Comparison of ENCODE assay signal across 15 cellular contexts in the genomic region with DNA sequence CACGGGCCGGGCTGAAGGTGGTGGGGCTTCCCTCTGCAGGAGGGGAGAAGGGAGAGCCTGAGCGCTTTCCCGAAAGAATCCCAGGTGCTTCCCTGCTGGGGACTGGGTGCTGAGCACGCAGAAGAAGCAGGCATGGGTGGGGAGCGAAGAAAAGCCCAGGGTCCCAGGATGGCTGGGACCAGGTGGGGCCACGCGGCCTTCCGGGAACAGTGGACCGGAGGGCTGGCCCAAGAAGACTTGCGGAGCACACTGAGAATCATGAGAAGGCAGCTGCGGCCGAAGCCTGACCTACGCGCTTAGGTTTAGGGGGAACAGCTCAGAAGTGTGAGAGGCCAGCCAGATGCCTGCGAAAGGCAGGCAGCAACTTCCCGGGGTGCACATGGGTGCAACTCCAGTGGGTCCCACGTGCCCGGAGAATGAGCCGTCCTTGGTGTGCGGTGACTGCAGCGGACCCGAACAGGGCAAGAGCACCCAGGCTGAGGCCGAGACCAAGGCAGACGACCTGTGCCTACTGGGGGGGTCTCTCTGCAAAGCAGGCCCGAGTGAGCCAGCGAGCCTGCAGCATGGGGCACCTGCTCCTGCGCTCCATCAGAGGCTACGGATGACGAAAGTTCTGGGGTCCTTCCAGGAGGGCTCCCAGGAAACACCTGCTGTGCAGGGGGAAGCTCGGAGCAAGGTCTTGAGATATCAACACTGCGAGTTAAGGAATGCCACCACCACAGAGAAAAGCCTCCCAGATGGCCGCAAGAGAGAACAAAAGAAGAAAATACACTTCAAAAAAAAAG. TPM values are rescaled to one million over a fixed set of nuclear protein-coding genes. Genes with fewer than 3 reads are reported as not detected.
A peak's percentile ranks its signal among the peaks of the same experiment; 100 is the strongest.
DNase-seq lines count a peak whose midpoint lies in the region; ATAC-seq and TF ChIP-seq lines count a peak whose summit lies in the region.
"Had no signal": no experiment of that assay in that cellular context is flagged by ENCODE, and none has a peak within 500 bp of the region (broad histone marks: within the 10 kb centered on the region; RNA-seq: fewer than 3 reads in every experiment).

No MANE protein-coding gene starts in this region.

- no peak overlapping the region for H3K18ac ChIP-seq in mesenchymal stem cell (ENCODE audit: low read depth in 1 of 2, low read length in 2 of 2)

- H3K4me3 ChIP-seq in mesenchymal stem cell (ENCODE audit: insufficient read depth in 1 of 2, low read depth in 1 of 2, low read length in 2 of 2) (no peak overlapping the region), transverse colon (no peak overlapping the region)
- H3K4me3 ChIP-seq: A549 had no signal

- H3K27ac Mint-ChIP-seq in WTC11: 0 out of 2 replicates have a peak overlapping the region, but pooled peaks have one; percentile 29

- H2BK12ac ChIP-seq in mesenchymal stem cell (ENCODE audit: low read length in 2 of 2): no peak overlapping the region

- H3K36me3 ChIP-seq in mesenchymal stem cell (ENCODE audit: control insufficient read depth in 1 of 2, insufficient read depth in 2 of 2, low read depth in 1 of 2, low read length in 2 of 2) (peaks cover 37 to 86% of the 10 kb centered on the region in 2 experiments), transverse colon (peaks cover 0 to 16% (median 3%) of the 10 kb centered on the region in 4 donors)

- H3K27ac ChIP-seq in mesenchymal stem cell (ENCODE audit: low read length, poor library complexity, severe bottlenecking) (no peak overlapping the region), transverse colon (no peak overlapping the region)
- H3K27ac ChIP-seq: A549, KMS-11 had no signal

- no peaks in the 10 kb centered on the region for H3K27me3 Mint-ChIP-seq in WTC11 (ENCODE audit: low read depth)
- H3K27me3 Mint-ChIP-seq: CD4-positive, alpha-beta memory T cell had no signal

- no peak overlapping the region for H3K4me3 Mint-ChIP-seq in WTC11
- H3K4me3 Mint-ChIP-seq: CD4-positive, alpha-beta memory T cell had no signal

- intact Hi-C loops in Right ventricle myocardium superior (cut with DNase I): no loop called here
- intact Hi-C loops in left ventricle myocardium superior (cut with micrococcal nuclease): no loop called here
- intact Hi-C loops in transverse colon (cut with DNase I; ENCODE audit: low total_unique reads): no loop called here

- H4K8ac ChIP-seq in mesenchymal stem cell (ENCODE audit: low read length): no peak overlapping the region

- CTCF ChIA-PET in WTC11 (lab: Charles Lee): interaction anchor here (1.7 to 2.0 kb wide), 2 partner anchors 9 to 34 kb away, joined by 7 to 9 read pairs; no protein-coding TSS in a partner anchor

- TF ChIP-seq CTCF in WTC11 (IDR thresholded peaks at IDR 0.05) (no peak), transverse colon (IDR thresholded peaks at IDR 0.05) (no peak), GM10266 (IDR thresholded peaks at IDR 0.05; ENCODE audit: control insufficient read depth, insufficient read depth, low read depth, missing control alignments) (no peak)

- no peak overlapping the region for H2BK120ac ChIP-seq in mesenchymal stem cell (ENCODE audit: low read depth, low read length)

- H3K9me3 ChIP-seq in mesenchymal stem cell (ENCODE audit: control insufficient read depth, low read length): no peaks in the 10 kb centered on the region
- no peaks in the 10 kb centered on the region for H3K9me3 ChIP-seq in transverse colon
- H3K9me3 ChIP-seq: A549 had no signal

- no peak overlapping the region for H3K9ac ChIP-seq in mesenchymal stem cell (ENCODE audit: low read length)
- H3K9ac ChIP-seq: KMS-11 had no signal

- H4K91ac ChIP-seq in mesenchymal stem cell (ENCODE audit: low read length): peak overlapping the region; percentile 15

- ATAC-seq in Right ventricle myocardium superior (ENCODE audit: poor library complexity): no peak
- no peak for ATAC-seq in left ventricle myocardium superior
- no peak for ATAC-seq in WTC11
- ATAC-seq in HG03039 (IDR thresholded peaks at IDR 0.05; ENCODE audit: unreplicated experiment): no peak
- ATAC-seq: A549 had no signal

- peaks cover 12% of the 10 kb centered on the region for H3K36me3 Mint-ChIP-seq in WTC11

- H2BK5ac ChIP-seq in mesenchymal stem cell (ENCODE audit: low read depth, low read length, poor library complexity, severe bottlenecking): no peak overlapping the region

- no peak for TF ChIP-seq POLR2A in transverse colon (IDR thresholded peaks at IDR 0.05)

- in situ Hi-C loops in transverse colon (cut with MboI; ENCODE audit: low pct_ligation_motif_present in 1 of 4, low pct_unique_long_range_greater_than_20kb in 1 of 4, low sequenced_read_pairs in 3 of 4): no loop called here

- H2AFZ ChIP-seq in mesenchymal stem cell (ENCODE audit: low read depth, low read length): no peak overlapping the region

- H3K27me3 ChIP-seq in mesenchymal stem cell (ENCODE audit: control insufficient read depth in 1 of 2, insufficient read depth in 1 of 2, low read length in 2 of 2) (no peaks in the 10 kb centered on the region), transverse colon (no peaks in the 10 kb centered on the region)

- H3K9me3 Mint-ChIP-seq in WTC11: no peaks in the 10 kb centered on the region
- H3K9me3 Mint-ChIP-seq: CD4-positive, alpha-beta memory T cell had no signal

- no peak overlapping the region for H2AK5ac ChIP-seq in mesenchymal stem cell (ENCODE audit: low read length, severe bottlenecking)

- POLR2A ChIA-PET in WTC11 (lab: Charles Lee): no interaction called here

- TF ChIP-seq EP300 in transverse colon (IDR thresholded peaks at IDR 0.05; ENCODE audit: low read depth): no peak

- no peak overlapping the region for H3K4me2 ChIP-seq in mesenchymal stem cell (ENCODE audit: low read length, poor library complexity, severe bottlenecking)
- H3K4me2 ChIP-seq: A549, KMS-11 had no signal

- H3K4ac ChIP-seq in mesenchymal stem cell (ENCODE audit: low read depth in 1 of 2, low read length in 2 of 2): no peak overlapping the region

- H3K4me1 Mint-ChIP-seq in WTC11: peaks cover 4% of the 10 kb centered on the region

- H3K23ac ChIP-seq in mesenchymal stem cell (ENCODE audit: low read length in 2 of 2): no peak overlapping the region

- DNase-seq in Right ventricle myocardium superior: peak; percentile 39
- DNase-seq in left ventricle myocardium superior: no peak
- no peak for DNase-seq in WTC11 (ENCODE audit: low spot score)
- no peak for DNase-seq in mesenchymal stem cell
- DNase-seq in transverse colon: no peak
- no peak for DNase-seq in GM10266 (ENCODE audit: extremely low spot score)
- DNase-seq: DMS79 treated with DMSO at 0.1 percent for 48 hours, NCI-H1092 treated with DMSO at 0.1 percent for 48 hours, NCI-H1694 treated with DMSO at 0.1 percent for 48 hours, NCI-H748 treated with DMSO at 0.1 percent for 48 hours, SIG-M5 had no signal

- H3K14ac ChIP-seq in mesenchymal stem cell (ENCODE audit: low read length in 2 of 2): no peak overlapping the region

- H3K79me1 ChIP-seq in mesenchymal stem cell (replicated peaks; ENCODE audit: low read length, poor library complexity, severe bottlenecking): peaks cover 74% of the 10 kb centered on the region

- no peak overlapping the region for H2BK15ac ChIP-seq in mesenchymal stem cell (ENCODE audit: low read depth, poor library complexity, severe bottlenecking)

- 96% methylated on average over 33 of the region's 33 CpGs for WGBS in mesenchymal stem cell
- 93 to 95% methylated on average over 3 to 31 of the region's 33 CpGs for WGBS in transverse colon (ENCODE audit: low coverage in 1 of 2), 2 donors

- H3K4me1 ChIP-seq in mesenchymal stem cell (ENCODE audit: control insufficient read depth, insufficient read depth, low read depth, low read length) (peaks cover 33% of the 10 kb centered on the region), transverse colon (peaks cover 0 to 2% (median 0%) of the 10 kb centered on the region in 4 donors)
- H3K4me1 ChIP-seq: A549 had no signal

TF ChIP-seq in WTC11, 78 proteins besides CTCF, POLR2A, EP300 and RAD21:
- TF ChIP-seq NR1H2 (CRISPR knock-in tag; IDR thresholded peaks at IDR 0.05) (no peak), FOXP1 (CRISPR knock-in tag; IDR thresholded peaks at IDR 0.05; ENCODE audit: borderline replicate concordance) (no peak)
- TF ChIP-seq, protein P1, sequence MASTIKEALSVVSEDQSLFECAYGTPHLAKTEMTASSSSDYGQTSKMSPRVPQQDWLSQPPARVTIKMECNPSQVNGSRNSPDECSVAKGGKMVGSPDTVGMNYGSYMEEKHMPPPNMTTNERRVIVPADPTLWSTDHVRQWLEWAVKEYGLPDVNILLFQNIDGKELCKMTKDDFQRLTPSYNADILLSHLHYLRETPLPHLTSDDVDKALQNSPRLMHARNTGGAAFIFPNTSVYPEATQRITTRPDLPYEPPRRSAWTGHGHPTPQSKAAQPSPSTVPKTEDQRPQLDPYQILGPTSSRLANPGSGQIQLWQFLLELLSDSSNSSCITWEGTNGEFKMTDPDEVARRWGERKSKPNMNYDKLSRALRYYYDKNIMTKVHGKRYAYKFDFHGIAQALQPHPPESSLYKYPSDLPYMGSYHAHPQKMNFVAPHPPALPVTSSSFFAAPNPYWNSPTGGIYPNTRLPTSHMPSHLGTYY (CRISPR knock-in tag; IDR thresholded peaks at IDR 0.05): no peak
- TF ChIP-seq, protein P2, sequence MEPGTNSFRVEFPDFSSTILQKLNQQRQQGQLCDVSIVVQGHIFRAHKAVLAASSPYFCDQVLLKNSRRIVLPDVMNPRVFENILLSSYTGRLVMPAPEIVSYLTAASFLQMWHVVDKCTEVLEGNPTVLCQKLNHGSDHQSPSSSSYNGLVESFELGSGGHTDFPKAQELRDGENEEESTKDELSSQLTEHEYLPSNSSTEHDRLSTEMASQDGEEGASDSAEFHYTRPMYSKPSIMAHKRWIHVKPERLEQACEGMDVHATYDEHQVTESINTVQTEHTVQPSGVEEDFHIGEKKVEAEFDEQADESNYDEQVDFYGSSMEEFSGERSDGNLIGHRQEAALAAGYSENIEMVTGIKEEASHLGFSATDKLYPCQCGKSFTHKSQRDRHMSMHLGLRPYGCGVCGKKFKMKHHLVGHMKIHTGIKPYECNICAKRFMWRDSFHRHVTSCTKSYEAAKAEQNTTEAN (CRISPR knock-in tag; IDR thresholded peaks at IDR 0.05): no peak

RNA-seq across cellular contexts. Expression of gene MLLT1, which starts 52.4 kb away (rescaled TPM):
- total RNA-seq in Right ventricle myocardium superior: 37.2 TPM
- total RNA-seq in left ventricle myocardium superior: 45.8 TPM
- 49.9 to 58.2 TPM (median 50.2 TPM) in 3 replicates for total RNA-seq in WTC11 (2021)
- polyA plus RNA-seq in mesenchymal stem cell (2013, experiment 1 of 2): 49.5 TPM
- polyA plus RNA-seq in mesenchymal stem cell (2013, experiment 2 of 2): 48.1 TPM
- total RNA-seq in transverse colon: 10 to 100 TPM; 12.3 to 34.6 (median 19.7) TPM
